Comparison of ENCODE assay signal across 1 cellular context in genomic region chr2:135741043-135741394, GRCh38.
TF ChIP-seq lines count a peak whose summit lies in the region.

No MANE protein-coding gene starts in this region.

TF ChIP-seq in WTC11, 78 proteins besides CTCF, POLR2A, EP300 and RAD21 (continued from another document):
- TF ChIP-seq GTF2I (CRISPR knock-in tag; conservative IDR thresholded peaks at IDR 0.05) (no peak), ATF6 (CRISPR knock-in tag; IDR thresholded peaks at IDR 0.05) (no peak), ARID4B (CRISPR knock-in tag; IDR thresholded peaks at IDR 0.05; ENCODE audit: borderline replicate concordance) (no peak)
- TF ChIP-seq, protein P1, sequence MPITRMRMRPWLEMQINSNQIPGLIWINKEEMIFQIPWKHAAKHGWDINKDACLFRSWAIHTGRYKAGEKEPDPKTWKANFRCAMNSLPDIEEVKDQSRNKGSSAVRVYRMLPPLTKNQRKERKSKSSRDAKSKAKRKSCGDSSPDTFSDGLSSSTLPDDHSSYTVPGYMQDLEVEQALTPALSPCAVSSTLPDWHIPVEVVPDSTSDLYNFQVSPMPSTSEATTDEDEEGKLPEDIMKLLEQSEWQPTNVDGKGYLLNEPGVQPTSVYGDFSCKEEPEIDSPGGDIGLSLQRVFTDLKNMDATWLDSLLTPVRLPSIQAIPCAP (CRISPR knock-in tag; IDR thresholded peaks at IDR 0.05): no peak
- TF ChIP-seq, protein P2, sequence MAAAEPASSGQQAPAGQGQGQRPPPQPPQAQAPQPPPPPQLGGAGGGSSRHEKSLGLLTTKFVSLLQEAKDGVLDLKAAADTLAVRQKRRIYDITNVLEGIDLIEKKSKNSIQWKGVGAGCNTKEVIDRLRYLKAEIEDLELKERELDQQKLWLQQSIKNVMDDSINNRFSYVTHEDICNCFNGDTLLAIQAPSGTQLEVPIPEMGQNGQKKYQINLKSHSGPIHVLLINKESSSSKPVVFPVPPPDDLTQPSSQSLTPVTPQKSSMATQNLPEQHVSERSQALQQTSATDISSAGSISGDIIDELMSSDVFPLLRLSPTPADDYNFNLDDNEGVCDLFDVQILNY (CRISPR knock-in tag; IDR thresholded peaks at IDR 0.05): no peak
- TF ChIP-seq, protein P3, sequence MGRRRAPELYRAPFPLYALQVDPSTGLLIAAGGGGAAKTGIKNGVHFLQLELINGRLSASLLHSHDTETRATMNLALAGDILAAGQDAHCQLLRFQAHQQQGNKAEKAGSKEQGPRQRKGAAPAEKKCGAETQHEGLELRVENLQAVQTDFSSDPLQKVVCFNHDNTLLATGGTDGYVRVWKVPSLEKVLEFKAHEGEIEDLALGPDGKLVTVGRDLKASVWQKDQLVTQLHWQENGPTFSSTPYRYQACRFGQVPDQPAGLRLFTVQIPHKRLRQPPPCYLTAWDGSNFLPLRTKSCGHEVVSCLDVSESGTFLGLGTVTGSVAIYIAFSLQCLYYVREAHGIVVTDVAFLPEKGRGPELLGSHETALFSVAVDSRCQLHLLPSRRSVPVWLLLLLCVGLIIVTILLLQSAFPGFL (CRISPR knock-in tag; IDR thresholded peaks at IDR 0.05; ENCODE audit: borderline replicate concordance): no peak
TF ChIP-seq in WTC11: peak in this region for 0.
